In the genomic region with DNA sequence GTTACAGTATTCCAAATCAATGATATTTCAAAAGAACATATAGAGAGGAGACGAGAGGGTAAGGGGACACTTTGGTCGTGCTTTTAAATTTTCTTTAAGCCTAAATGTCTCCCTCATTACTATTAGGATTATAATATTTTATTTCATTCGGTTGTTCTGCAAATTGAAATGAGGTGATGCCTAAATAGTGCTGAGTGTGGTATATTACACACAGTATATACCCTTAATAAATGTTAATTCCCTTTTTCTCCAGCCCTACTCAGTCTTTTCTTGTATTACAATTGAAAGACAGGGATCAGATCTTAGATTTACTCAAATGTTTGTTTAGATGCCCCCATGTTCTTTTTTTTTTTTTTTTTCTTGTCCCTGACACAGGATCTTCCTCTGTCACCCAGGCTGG, we compare ENCODE assay signal across 8 cellular contexts. TPM values are rescaled to one million over a fixed set of nuclear protein-coding genes. Genes with fewer than 3 reads are reported as not detected.
"Had no signal": no experiment of that assay in that cellular context is flagged by ENCODE, and none has a peak within 500 bp of the region (broad histone marks: within the 10 kb centered on the region; RNA-seq: fewer than 3 reads in every experiment).

No MANE protein-coding gene starts in this region.

- H3K4me3 Mint-ChIP-seq: GM23338, H9, IgD-negative memory B cell had no signal

- H3K4me2 ChIP-seq: GM23338 had no signal

- H3K27ac Mint-ChIP-seq: GM23338, IgD-negative memory B cell had no signal

- H2AFZ ChIP-seq: GM23338 had no signal

- H3K4me3 ChIP-seq: GM23338 had no signal

- ATAC-seq: GM23338 had no signal

- H3K27me3 Mint-ChIP-seq: IgD-negative memory B cell had no signal

- H3K9me3 Mint-ChIP-seq: GM23338, H9, IgD-negative memory B cell had no signal

- DNase-seq: H9, HCEC 1CT, KG1 had no signal

- FAIRE-seq: H1, H54 had no signal

RNA-seq across cellular contexts. Expression of a gene that starts 42.6 kb away (rescaled TPM):
- total RNA-seq: HT-29 had no signal
- polyA plus RNA-seq: IgD-negative memory B cell had no signal
